In the genomic region with DNA sequence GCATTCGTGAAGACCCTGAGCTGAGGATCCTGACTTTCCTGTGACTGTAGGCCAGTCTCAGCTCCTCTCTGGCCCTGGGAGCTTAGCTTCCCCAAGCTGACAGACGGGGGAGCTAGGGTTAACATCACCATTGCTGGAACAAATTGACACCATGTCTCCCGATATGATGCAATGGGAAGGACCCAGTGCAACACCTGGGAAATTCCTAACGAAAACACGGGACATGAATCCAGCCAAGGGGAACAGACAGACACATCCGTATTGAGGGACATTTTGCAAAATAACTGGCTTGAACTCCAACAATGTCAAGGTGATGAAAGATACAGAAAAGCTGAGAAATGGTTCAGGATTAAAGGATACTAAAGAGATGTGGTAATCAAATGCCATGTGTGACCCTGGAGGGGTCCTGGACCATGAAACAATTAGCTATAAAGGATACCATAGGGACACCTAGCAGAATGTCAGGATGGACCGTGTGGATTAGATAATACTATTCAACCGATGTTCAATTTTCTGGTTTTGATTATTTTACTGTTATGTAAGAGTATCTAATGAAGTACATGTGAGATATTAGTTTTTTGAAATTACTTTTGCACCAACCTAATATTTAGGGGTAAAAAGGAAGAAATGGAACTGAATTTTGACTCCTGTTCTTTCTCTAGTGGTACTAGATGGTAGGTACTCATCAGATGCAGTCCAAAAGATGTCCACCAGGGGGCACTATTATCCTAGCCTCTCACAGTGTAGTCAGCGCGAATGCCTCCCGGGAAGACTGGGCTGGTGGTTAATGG, we compare ENCODE assay signal across 8 cellular contexts. TPM values are rescaled to one million over a fixed set of nuclear protein-coding genes. Genes with fewer than 3 reads are reported as not detected.
DNase-seq lines count a peak whose midpoint lies in the region; ATAC-seq and TF ChIP-seq lines count a peak whose summit lies in the region.

No MANE protein-coding gene starts in this region.

- H3K36me3 ChIP-seq in Loucy (ENCODE audit: insufficient read depth, low read length) (no peaks in the 10 kb centered on the region), SJCRH30 (0 out of 2 replicates have a peak, but pooled peaks cover 4% of the 10 kb centered on the region), parathyroid adenoma (ENCODE audit: control insufficient read depth, insufficient read depth, low read length) (no peaks in the 10 kb centered on the region)

- H3K4me2 ChIP-seq in Loucy (ENCODE audit: low read depth, low read length, poor library complexity, severe bottlenecking) (no peak overlapping the region), parathyroid adenoma (ENCODE audit: low read length) (no peak overlapping the region)

- H3K9me2 ChIP-seq in Loucy (replicated peaks; ENCODE audit: low read depth, low read length) = no peaks in the 10 kb centered on the region

- peak; percentile 59 for ATAC-seq in GM21825 (IDR thresholded peaks at IDR 0.05; ENCODE audit: unreplicated experiment)

- no peaks in the 10 kb centered on the region for H3K27me3 ChIP-seq in Loucy (ENCODE audit: insufficient read depth, low read length, poor library complexity, severe bottlenecking)
- no peaks in the 10 kb centered on the region for H3K27me3 ChIP-seq in SJCRH30
- no peaks in the 10 kb centered on the region for H3K27me3 ChIP-seq in parathyroid adenoma (ENCODE audit: control insufficient read depth, insufficient read depth, low read length)

- H3K4me1 ChIP-seq in Loucy (ENCODE audit: insufficient read depth, low read length, poor library complexity, severe bottlenecking) = peaks cover 7% of the 10 kb centered on the region
- peaks cover 4% of the 10 kb centered on the region; the same call in 1 of the 2 replicates for H3K4me1 ChIP-seq in SJCRH30
- no peaks in the 10 kb centered on the region for H3K4me1 ChIP-seq in parathyroid adenoma

- H3K27ac ChIP-seq in SJCRH30 = no peak overlapping the region
- no peak overlapping the region for H3K27ac ChIP-seq in parathyroid adenoma

- H3K4me3 ChIP-seq in Loucy (ENCODE audit: low read length, poor library complexity, severe bottlenecking) (no peak overlapping the region), SJCRH30 (no peak overlapping the region), parathyroid adenoma (ENCODE audit: low read depth, low read length) (no peak overlapping the region)

- H3K9me3 ChIP-seq in Loucy (ENCODE audit: insufficient read depth, low read depth, low read length) (no peaks in the 10 kb centered on the region), SJCRH30 (replicated peaks) (0 out of 2 replicates have a peak, but pooled peaks cover 3% of the 10 kb centered on the region), parathyroid adenoma (ENCODE audit: control insufficient read depth, low read length) (no peaks in the 10 kb centered on the region)

- H3K9ac ChIP-seq in Loucy (ENCODE audit: low read depth, low read length, poor library complexity, severe bottlenecking) (no peak overlapping the region), parathyroid adenoma (no peak overlapping the region)

- no peaks in the 10 kb centered on the region for H4K20me1 ChIP-seq in Loucy (ENCODE audit: insufficient read depth, low read length, poor library complexity, severe bottlenecking)

- H3K79me2 ChIP-seq in Loucy (ENCODE audit: insufficient read depth, low read length) (no peaks in the 10 kb centered on the region), parathyroid adenoma (no peaks in the 10 kb centered on the region)

- TF ChIP-seq CTCF in Loucy (conservative IDR thresholded peaks at IDR 0.05; ENCODE audit: low read length) = peak; percentile 82
- TF ChIP-seq CTCF in parathyroid adenoma (IDR thresholded peaks at IDR 0.05) = peak; percentile 92

- no peaks in the 10 kb centered on the region for H3F3A ChIP-seq in Loucy (ENCODE audit: low read depth)

- peak; percentile 83 for DNase-seq in EL
- peak; percentile 85 to 96 for DNase-seq in SJCRH30
- peak; percentile 82 for DNase-seq in activated gamma-delta T cell treated with anti-CD3 and anti-CD28 coated beads, Interleukin-2, amount 50 U/mL, for 16 hours (ENCODE audit: low read depth)
- peak; percentile 78 for DNase-seq in globus pallidus (ENCODE audit: low spot score)
- peak; percentile 93 for DNase-seq in ureter (ENCODE audit: low spot score)

- H2AFZ ChIP-seq in Loucy (ENCODE audit: low read length) (no peak overlapping the region), parathyroid adenoma (no peak overlapping the region)

RNA-seq across cellular contexts. Expression of a gene that starts 52.7 kb away (rescaled TPM):
- total RNA-seq in SJCRH30 (2014; rRNA removed; shearing (Covaris generic)) = 30.0 and 31.4 TPM in 2 replicates
- 54.3 TPM for total RNA-seq in ureter
